ENCODE assay signal across 10 cellular contexts in the genomic region with DNA sequence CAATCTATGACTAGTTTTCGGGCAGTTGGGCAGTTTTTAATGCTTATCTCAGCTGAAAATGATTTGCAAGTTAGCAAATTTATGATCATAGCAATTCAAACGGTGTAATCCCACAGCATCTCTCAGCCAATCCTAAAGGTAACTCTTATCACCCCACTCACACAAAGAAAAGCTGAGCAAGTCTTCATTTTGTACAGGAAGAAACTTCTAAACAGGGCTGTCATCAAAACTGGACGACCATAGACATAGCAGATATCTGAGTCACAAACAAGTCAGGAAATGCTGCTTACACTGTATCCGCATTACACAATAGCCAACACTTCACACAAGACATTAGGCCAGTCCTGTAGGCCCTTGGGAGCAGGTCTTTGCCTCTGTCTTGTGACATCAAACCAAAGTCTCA. TPM values are rescaled to one million over a fixed set of nuclear protein-coding genes. Genes with fewer than 3 reads are reported as not detected.
DNase-seq lines count a peak whose midpoint lies in the region; ATAC-seq, FAIRE-seq and TF ChIP-seq lines count a peak whose summit lies in the region.
"Had no signal": no experiment of that assay in that cellular context is flagged by ENCODE, and none has a peak within 500 bp of the region (broad histone marks: within the 10 kb centered on the region; RNA-seq: fewer than 3 reads in every experiment).

No MANE protein-coding gene starts in this region.

- peaks cover 23% of the 10 kb centered on the region for H3K79me2 ChIP-seq in keratinocyte (ENCODE audit: control insufficient read depth, insufficient read depth, low read length)

- TF ChIP-seq CTCF in adrenal gland (IDR thresholded peaks at IDR 0.05): no peak
- no peak for TF ChIP-seq CTCF in keratinocyte (optimal IDR thresholded peaks at IDR 0.05 in 1 of 3, IDR thresholded peaks at IDR 0.05 in 1 of 3, conservative IDR thresholded peaks at IDR 0.05 in 1 of 3; ENCODE audit: extremely low read depth in 1 of 3, insufficient read depth in 2 of 3, low read length in 3 of 3)
- TF ChIP-seq CTCF in suprapubic skin (IDR thresholded peaks at IDR 0.05): no peak

- no peak overlapping the region for H2AFZ ChIP-seq in keratinocyte (ENCODE audit: control insufficient read depth, low read length)

- DNase-seq in A172 (ENCODE audit: low spot score): peak; percentile 97
- peak; percentile 71 for DNase-seq in HT-29 (ENCODE audit: low spot score)
- DNase-seq in adrenal gland: peak in 5 of 7 donors; percentile 29 to 68 (median 46)
- no peak for DNase-seq in keratinocyte (ENCODE audit: low read depth, low spot score)
- DNase-seq in suprapubic skin (ENCODE audit: low spot score in 2 of 2): no peak
- DNase-seq: NCI-H2107 had no signal

- peaks cover 5% of the 10 kb centered on the region for H4K20me1 ChIP-seq in keratinocyte (ENCODE audit: control insufficient read depth, extremely low read depth, insufficient read depth, low read length)

- peak overlapping the region; percentile 94 for H3K9ac ChIP-seq in keratinocyte (ENCODE audit: control insufficient read depth, extremely low read depth, insufficient read depth, low read length)
- H3K9ac ChIP-seq: BLaER1 had no signal

- H3K9me1 ChIP-seq in keratinocyte (ENCODE audit: control insufficient read depth, extremely low read depth, insufficient read depth, low read length): no peaks in the 10 kb centered on the region

- H3K27ac ChIP-seq in adrenal gland (peak overlapping the region in 2 of 5 donors; percentile 45 to 63), keratinocyte (ENCODE audit: control insufficient read depth, insufficient read depth, low read length) (peak overlapping the region; percentile 82), suprapubic skin (no peak overlapping the region)
- H3K27ac ChIP-seq: BLaER1 had no signal

- peak; percentile 94 for FAIRE-seq in keratinocyte (lab: Jason Lieb, UNC)

- dilution Hi-C loops in keratinocyte (cut with MboI; ENCODE audit: extremely low pct_ligation_motif_present, low sequenced_read_pairs): no loop called here

- WGBS in adrenal gland, 4 donors: 43 to 51% (median 50%) methylated on average over 4 of the region's 4 CpGs
- WGBS in suprapubic skin: 58% methylated on average over 4 of the region's 4 CpGs

- peak overlapping the region; percentile 60 for H3K4me2 ChIP-seq in keratinocyte (ENCODE audit: control insufficient read depth, extremely low read depth, insufficient read depth, low read depth, low read length)

- no peak for TF ChIP-seq POLR2A in adrenal gland (IDR thresholded peaks at IDR 0.05)
- no peak for TF ChIP-seq POLR2A in suprapubic skin (IDR thresholded peaks at IDR 0.05)

- H3K9me3 ChIP-seq in adrenal gland (replicated peaks in 1 of 3) (no peaks in the 10 kb centered on the region), keratinocyte (ENCODE audit: control insufficient read depth, low read depth, low read length) (no peaks in the 10 kb centered on the region), suprapubic skin (no peaks in the 10 kb centered on the region)
- H3K9me3 ChIP-seq: BLaER1 had no signal

- H3K4me1 ChIP-seq in adrenal gland (replicated peaks in 1 of 2) (peaks cover 3 to 29% of the 10 kb centered on the region in 2 donors), keratinocyte (ENCODE audit: control insufficient read depth, extremely low read depth, insufficient read depth, low read length) (peaks cover 50% of the 10 kb centered on the region), suprapubic skin (peaks cover 27% of the 10 kb centered on the region)

- ATAC-seq in GM21825 (IDR thresholded peaks at IDR 0.05; ENCODE audit: unreplicated experiment) (no peak), GM21528 (IDR thresholded peaks at IDR 0.05; ENCODE audit: low FRiP score, unreplicated experiment) (no peak), HG03457 (IDR thresholded peaks at IDR 0.05; ENCODE audit: unreplicated experiment) (no peak)

- no peak for TF ChIP-seq EP300 in suprapubic skin (IDR thresholded peaks at IDR 0.05)

- H3K36me3 ChIP-seq in adrenal gland (replicated peaks in 1 of 2) (no peaks in the 10 kb centered on the region), keratinocyte (ENCODE audit: control insufficient read depth in 2 of 2, extremely low read depth in 1 of 2, insufficient read depth in 2 of 2, low read length in 2 of 2) (no peaks in the 10 kb centered on the region), suprapubic skin (no peaks in the 10 kb centered on the region)
- H3K36me3 ChIP-seq: BLaER1 had no signal

- intact Hi-C loops in adrenal gland (cut with DNase I): loop anchor here (5.0 to 10.0 kb wide), 4 partner anchors 606 to 741 kb away; no protein-coding TSS in a partner anchor

- H3K27me3 ChIP-seq in adrenal gland (no peaks in the 10 kb centered on the region), keratinocyte (ENCODE audit: control insufficient read depth, extremely low read depth, insufficient read depth, low read length) (no peaks in the 10 kb centered on the region), suprapubic skin (no peaks in the 10 kb centered on the region)
- H3K27me3 ChIP-seq: BLaER1 had no signal

- H3K4me3 ChIP-seq in adrenal gland (no peak overlapping the region), keratinocyte (ENCODE audit: control insufficient read depth in 2 of 3, extremely low read depth in 1 of 3, insufficient read depth in 2 of 3, low read depth in 1 of 3, low read length in 3 of 3) (no peak overlapping the region), suprapubic skin (no peak overlapping the region)
- H3K4me3 ChIP-seq: BLaER1 had no signal

RNA-seq across cellular contexts. Expression of a gene that starts 2.6 kb away (rescaled TPM):
- 26.2 and 28.3 TPM in 2 replicates for total RNA-seq in A172 (2014; rRNA removed; shearing (Covaris generic))
- 397 and 427 TPM in 2 replicates for total RNA-seq in HT-29 (2014; rRNA removed; shearing (Covaris generic))
- 10 to 100 TPM in 2 of 8 donors, 1 to 10 TPM in 6; 2.1 to 31.6 (median 5.0) TPM for total RNA-seq in adrenal gland
- 1 to 10 TPM; 2.7 to 3.4 (median 2.9) TPM for polyA plus RNA-seq in adrenal gland
- polyA plus RNA-seq in keratinocyte: 67.2 to 97.9 TPM (median 68.1 TPM) in 3 replicates
- polyA plus RNA-seq in keratinocyte (2011; ENCODE audit: low read depth): 16.4 TPM
- polyA plus RNA-seq in keratinocyte (2011; cell fraction: cytosol; rRNA removed): 33.7 and 55.3 TPM in 2 replicates
- polyA plus RNA-seq in keratinocyte (2011; cell fraction: nucleus; rRNA removed): 212 and 220 TPM in 2 replicates
- 14.4 and 79.4 TPM in 2 replicates for polyA plus RNA-seq in keratinocyte (2012; ENCODE audit: low replicate concordance)
- 135 to 276 TPM (median 155 TPM) in 3 replicates for polyA minus RNA-seq in keratinocyte
- 130 TPM for polyA minus RNA-seq in keratinocyte (2011; cell fraction: cytosol; rRNA and poly(A)+ RNA removed)
- 202 and 246 TPM in 2 replicates for polyA minus RNA-seq in keratinocyte (2011; cell fraction: nucleus; rRNA and poly(A)+ RNA removed)
- 10 to 100 TPM in 2 of 4 donors, 1 to 10 TPM in 2; 6.4 to 19.4 (median 13.0) TPM for total RNA-seq in suprapubic skin

RNA-seq across cellular contexts. Expression of a gene that starts 41.9 kb away (rescaled TPM):
- 438 and 450 TPM in 2 replicates for total RNA-seq in A172 (2014; rRNA removed; shearing (Covaris generic))
- total RNA-seq in HT-29 (2014; rRNA removed; shearing (Covaris generic)): 224 and 238 TPM in 2 replicates
- total RNA-seq in adrenal gland: 100 to 1,000 TPM; 118 to 216 (median 146) TPM
- polyA plus RNA-seq in adrenal gland: 100 to 1,000 TPM in 1 of 3 donors, 10 to 100 TPM in 2; 92.0 to 119 (median 99.5) TPM
- polyA plus RNA-seq in keratinocyte: 103 to 192 TPM (median 134 TPM) in 3 replicates
- polyA plus RNA-seq in keratinocyte (2011; ENCODE audit: low read depth): 136 TPM
- polyA plus RNA-seq in keratinocyte (2011; cell fraction: cytosol; rRNA removed): 96.6 and 128 TPM in 2 replicates
- 131 and 237 TPM in 2 replicates for polyA plus RNA-seq in keratinocyte (2011; cell fraction: nucleus; rRNA removed)
- polyA plus RNA-seq in keratinocyte (2012; ENCODE audit: low replicate concordance): 126 and 174 TPM in 2 replicates
- 45.0 to 130 TPM (median 57.6 TPM) in 3 replicates for polyA minus RNA-seq in keratinocyte
- 95.0 TPM for polyA minus RNA-seq in keratinocyte (2011; cell fraction: cytosol; rRNA and poly(A)+ RNA removed)
- 62.1 and 74.8 TPM in 2 replicates for polyA minus RNA-seq in keratinocyte (2011; cell fraction: nucleus; rRNA and poly(A)+ RNA removed)
- total RNA-seq in suprapubic skin: 10 to 100 TPM; 46.9 to 85.8 (median 73.8) TPM

Comparison
In these comparisons a context has a peak if more than half of its experiments do, and no peak if none do; other contexts are left out.
1. DNase-seq: peak in A172 (single experiment), HT-29 (single experiment) and adrenal gland (5 of 7); none in keratinocyte (single experiment) and suprapubic skin (0 of 2).
2. RNA of a gene that starts 2.6 kb away (total RNA-seq): 397 to 427 TPM in HT-29; 26.2 to 28.3 TPM in A172, 6.4 to 19.4 TPM in suprapubic skin and 2.1 to 31.6 TPM in adrenal gland; every median in the first group is over 10 times any median in the second.